12 cellular contexts compared by ENCODE assay signal in genomic region chrX:66064261-66064660, GRCh38. TPM values are rescaled to one million over a fixed set of nuclear protein-coding genes. Genes with fewer than 3 reads are reported as not detected.
"Had no signal": no experiment of that assay in that cellular context is flagged by ENCODE, and none has a peak within 500 bp of the region (broad histone marks: within the 10 kb centered on the region; RNA-seq: fewer than 3 reads in every experiment).

No MANE protein-coding gene starts in this region.

- H3K27ac ChIP-seq: GM23248, HL-60 had no signal

- ATAC-seq: HCT116, HepG2 had no signal

- H3K4me1 ChIP-seq: HAP-1 had no signal

- H3K9me3 Mint-ChIP-seq: IgD-negative memory B cell had no signal

- H3K27ac Mint-ChIP-seq: HFFc6 had no signal

- H3K9me3 ChIP-seq: HAP-1 had no signal

- H2AFZ ChIP-seq: GM23248 had no signal

- H3K4me3 ChIP-seq: GM23248, HAP-1 had no signal

- FAIRE-seq: HepG2 had no signal

- H3K4me3 Mint-ChIP-seq: HFFc6 had no signal

- H3K9ac ChIP-seq: GM23248 had no signal

- H3K36me3 Mint-ChIP-seq: IgD-negative memory B cell had no signal

- H3K36me3 ChIP-seq: HAP-1 had no signal

- DNase-seq: GM23248, GOT3, H7, HFFc6, KG1 had no signal

RNA-seq across cellular contexts. Expression of gene VSIG4, which starts 24.4 kb away (rescaled TPM):
- total RNA-seq: GM23248, H4, H7, HepG2, HFFc6, HT1080 had no signal
